8 cellular contexts compared by ENCODE assay signal in the genomic region with DNA sequence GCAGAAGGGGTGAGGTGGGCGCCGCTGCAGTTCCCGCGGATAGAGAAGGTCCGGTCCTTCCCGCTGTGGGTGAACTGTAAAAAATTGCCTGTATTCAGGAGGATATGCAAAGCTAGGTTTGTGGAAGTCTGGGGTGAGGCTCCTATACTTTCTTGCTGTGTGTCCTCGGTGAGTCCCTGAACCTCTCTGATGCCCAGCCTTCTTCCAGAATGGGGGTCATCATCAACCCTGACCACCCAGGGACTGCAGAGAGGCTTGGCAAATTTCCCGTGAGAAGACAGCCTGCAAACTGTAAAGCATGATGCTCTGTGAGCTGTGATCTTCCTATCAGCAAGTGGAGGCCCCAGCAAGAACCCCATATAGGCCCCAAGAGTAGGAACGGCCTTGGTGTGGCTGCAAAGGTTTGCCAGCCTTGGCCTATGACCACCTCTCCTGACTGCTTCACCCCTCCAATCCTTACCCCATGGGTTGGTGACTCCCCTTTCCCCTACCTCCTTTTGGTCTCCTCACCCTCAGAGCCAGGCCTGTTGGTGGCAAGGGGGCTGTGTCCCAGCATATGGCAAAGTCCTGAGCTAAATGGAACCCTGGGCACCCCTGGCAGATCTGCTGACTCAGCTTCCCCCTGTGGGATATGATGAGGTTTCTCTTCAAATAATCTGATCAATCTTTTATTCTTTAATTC. TPM values are rescaled to one million over a fixed set of nuclear protein-coding genes. Genes with fewer than 3 reads are reported as not detected.
DNase-seq lines count a peak whose midpoint lies in the region; ATAC-seq and TF ChIP-seq lines count a peak whose summit lies in the region.

No MANE protein-coding gene starts in this region.

- DNase-seq in activated naive CD4-positive, alpha-beta T cell treated with anti-CD3 and anti-CD28 coated beads, Interleukin-2, amount 10 ng/mL, durations not matched to agents 7 days and 5 days: no peak
- DNase-seq in activated naive CD4-positive, alpha-beta T cell (lab: John Stamatoyannopoulos, UW): no peak
- no peak for DNase-seq in Peyer's patch
- peak; percentile 16 for DNase-seq in retina
- no peak for DNase-seq in effector CD8-positive, alpha-beta T cell (lab: John Stamatoyannopoulos, UW)
- no peak for DNase-seq in DMS153 treated with DMSO at 0.1 percent for 48 hours (lab: John Stamatoyannopoulos, UW; ENCODE audit: unreplicated experiment)

- peaks cover 21% of the 10 kb centered on the region for H3K36me3 Mint-ChIP-seq in activated naive CD4-positive, alpha-beta T cell treated with anti-CD3 and anti-CD28 coated beads, Interleukin-2, amount 10 ng/mL, durations not matched to agents 7 days and 5 days

- no peak for TF ChIP-seq POLR2A in Peyer's patch (IDR thresholded peaks at IDR 0.05)

- H3K4me1 ChIP-seq in Peyer's patch (peaks cover 0 to 31% (median 0%) of the 10 kb centered on the region in 4 donors), esophagus (ENCODE audit: control insufficient read depth in 2 of 2, insufficient read depth in 2 of 2, low read length in 1 of 2) (peaks cover 0 to 3% of the 10 kb centered on the region in 2 donors)

- no peaks in the 10 kb centered on the region for H3K9me3 Mint-ChIP-seq in activated naive CD4-positive, alpha-beta T cell treated with anti-CD3 and anti-CD28 coated beads, Interleukin-2, amount 10 ng/mL, durations not matched to agents 7 days and 5 days

- peaks cover 32% of the 10 kb centered on the region for H3K27me3 Mint-ChIP-seq in activated naive CD4-positive, alpha-beta T cell treated with anti-CD3 and anti-CD28 coated beads, Interleukin-2, amount 10 ng/mL, durations not matched to agents 7 days and 5 days

- no peak for ATAC-seq in GM18858 (IDR thresholded peaks at IDR 0.05; ENCODE audit: unreplicated experiment)

- 10 to 15% methylated on average over 9 of the region's 9 CpGs for WGBS in esophagus, 2 donors

- H3K27ac ChIP-seq in Peyer's patch: peak overlapping the region; percentile 60 to 74 (median 70)
- H3K27ac ChIP-seq in esophagus (ENCODE audit: low read depth in 2 of 2, low read length in 1 of 2): peak overlapping the region; percentile 57 to 80

- H3K27ac Mint-ChIP-seq in activated naive CD4-positive, alpha-beta T cell treated with anti-CD3 and anti-CD28 coated beads, Interleukin-2, amount 10 ng/mL, durations not matched to agents 7 days and 5 days: peak overlapping the region; percentile 85

- no peak for TF ChIP-seq CTCF in Peyer's patch (IDR thresholded peaks at IDR 0.05)

- H3K36me3 ChIP-seq in Peyer's patch: peaks cover 0 to 11% (median 0%) of the 10 kb centered on the region in 3 donors
- peaks cover 0 to 11% of the 10 kb centered on the region in 2 donors for H3K36me3 ChIP-seq in esophagus (ENCODE audit: control insufficient read depth in 2 of 2, insufficient read depth in 2 of 2, low read length in 1 of 2)

- H3K4me3 Mint-ChIP-seq in activated naive CD4-positive, alpha-beta T cell treated with anti-CD3 and anti-CD28 coated beads, Interleukin-2, amount 10 ng/mL, durations not matched to agents 7 days and 5 days: peak overlapping the region; percentile 87

- H3K4me3 ChIP-seq in Peyer's patch (peak overlapping the region; percentile 64 to 77 (median 71)), esophagus (ENCODE audit: low read depth in 1 of 2, low read length in 2 of 2) (peak overlapping the region; percentile 65 to 75)

- CTCF ChIA-PET in activated naive CD4-positive, alpha-beta T cell treated with anti-CD3 and anti-CD28 coated beads, Interleukin-2, amount 10 ng/mL, durations not matched to agents 7 days and 5 days (lab: Charles Lee): interaction anchor here (0.8 to 1.5 kb wide), 2 partner anchors 54 to 480 kb away, joined by 3 to 5 read pairs; no protein-coding TSS in a partner anchor

- peaks cover 15% of the 10 kb centered on the region for H3K4me1 Mint-ChIP-seq in activated naive CD4-positive, alpha-beta T cell treated with anti-CD3 and anti-CD28 coated beads, Interleukin-2, amount 10 ng/mL, durations not matched to agents 7 days and 5 days

- H3K27me3 ChIP-seq in Peyer's patch: no peaks in the 10 kb centered on the region
- no peaks in the 10 kb centered on the region for H3K27me3 ChIP-seq in esophagus (ENCODE audit: control insufficient read depth in 1 of 2, insufficient read depth in 2 of 2, low read length in 2 of 2)

- no peaks in the 10 kb centered on the region for H3K9me3 ChIP-seq in Peyer's patch
- H3K9me3 ChIP-seq in esophagus (ENCODE audit: control insufficient read depth in 2 of 2, insufficient read depth in 1 of 2, low read depth in 1 of 2, low read length in 1 of 2): no peaks in the 10 kb centered on the region

RNA-seq across cellular contexts. Expression of gene ALDH1B1, which starts 0.8 kb away (rescaled TPM):
- total RNA-seq in Peyer's patch: 10 to 100 TPM; 14.7 to 42.0 (median 37.0) TPM
- polyA plus RNA-seq in esophagus: 10 to 100 TPM in 1 of 2 donors, 1 to 10 TPM in 1; 2.9 to 12.3 TPM

RNA-seq across cellular contexts. Expression of gene IGFBPL1, which starts 31.0 kb away (rescaled TPM):
- 1 to 10 TPM in 2 of 4 donors, not detected in 2; 1.2 to 1.4 TPM for total RNA-seq in Peyer's patch
- under 1 TPM in 1 of 2 donors, not detected in 1; 0.02 TPM for polyA plus RNA-seq in esophagus
